Comparison of ENCODE assay signal across 5 cellular contexts in genomic region chr22:47963660-47964059, GRCh38.
"Had no signal": no experiment of that assay in that cellular context is flagged by ENCODE, and none has a peak within 500 bp of the region (broad histone marks: within the 10 kb centered on the region; RNA-seq: fewer than 3 reads in every experiment).

No MANE protein-coding gene starts in this region.

- DNase-seq: IMR-90 had no signal

- H3K4me3 ChIP-seq: K562 had no signal

- H3K4me1 Mint-ChIP-seq: IgD-negative memory B cell had no signal

- H3K36me3 Mint-ChIP-seq: IgD-negative memory B cell had no signal

- H3K27ac Mint-ChIP-seq: IgD-negative memory B cell had no signal

- H3K27ac ChIP-seq: HL-60 had no signal

- H3K4me3 Mint-ChIP-seq: IgD-negative memory B cell had no signal

- H3K27me3 Mint-ChIP-seq: IgD-negative memory B cell had no signal

- ATAC-seq: HepG2, K562 had no signal
